ENCODE assay signal across 16 cellular contexts in genomic region chr9:98190757-98191105, GRCh38. TPM values are rescaled to one million over a fixed set of nuclear protein-coding genes. Genes with fewer than 3 reads are reported as not detected.
A peak's percentile ranks its signal among the peaks of the same experiment; 100 is the strongest.
DNase-seq lines count a peak whose midpoint lies in the region; ATAC-seq and TF ChIP-seq lines count a peak whose summit lies in the region.
"Had no signal": no experiment of that assay in that cellular context is flagged by ENCODE, and none has a peak within 500 bp of the region (broad histone marks: within the 10 kb centered on the region; RNA-seq: fewer than 3 reads in every experiment).

No MANE protein-coding gene starts in this region.

- no peak for TF ChIP-seq EP300 in suprapubic skin (IDR thresholded peaks at IDR 0.05)

- DNase-seq in activated naive CD4-positive, alpha-beta T cell treated with anti-CD3 and anti-CD28 coated beads, Interleukin-2, amount 10 ng/mL, durations not matched to agents 7 days and 5 days: no peak
- DNase-seq in activated naive CD4-positive, alpha-beta T cell treated with Interleukin-2 at 50 U/mL for 16 hours: no peak
- DNase-seq in lower lobe of right lung: no peak
- DNase-seq in suprapubic skin (ENCODE audit: low spot score in 2 of 2): no peak
- DNase-seq in GM10266 (ENCODE audit: extremely low spot score): no peak
- no peak for DNase-seq in inferior parietal cortex (ENCODE audit: extremely low spot score)
- DNase-seq: DMS53, hypothalamus, KBM-7, left ventricle myocardium superior, NCI-H1417, PC-3 had no signal

- CTCF ChIA-PET in activated naive CD4-positive, alpha-beta T cell treated with anti-CD3 and anti-CD28 coated beads, Interleukin-2, amount 10 ng/mL, durations not matched to agents 7 days and 5 days (lab: Charles Lee): interaction anchor here (1.5 to 3.8 kb wide), 4 partner anchors 13 to 72 kb away, joined by 3 to 14 read pairs (median 6); partner anchors contain the start of genes TBC1D2 and TRIM14

- H3K27ac Mint-ChIP-seq in activated naive CD4-positive, alpha-beta T cell treated with anti-CD3 and anti-CD28 coated beads, Interleukin-2, amount 10 ng/mL, durations not matched to agents 7 days and 5 days: no peak overlapping the region
- H3K27ac Mint-ChIP-seq in activated T-helper 17 cell treated with anti-CD3 and anti-CD28 coated beads, Interleukin-2, amount 50 U/mL, for 72 hours: no peak overlapping the region
- H3K27ac Mint-ChIP-seq: dendritic cell treated with granulocyte-macrophage colony-stimulating factor and Interleukin-4, amounts not matched to agents 40 ng/mL and 50 ng/mL, for 4 days had no signal

- H3K9me3 ChIP-seq in lower lobe of right lung (no peaks in the 10 kb centered on the region), suprapubic skin (no peaks in the 10 kb centered on the region)
- H3K9me3 ChIP-seq: ascending aorta had no signal

- no peak for ATAC-seq in activated T-helper 17 cell treated with anti-CD3 and anti-CD28 coated beads, Interleukin-2, amount 50 U/mL, for 72 hours (replicated peaks)
- ATAC-seq in lower lobe of right lung: no peak
- ATAC-seq in HG02623 (IDR thresholded peaks at IDR 0.05; ENCODE audit: unreplicated experiment): no peak
- ATAC-seq: left ventricle myocardium superior, PC-3 had no signal

- 74% methylated on average over 5 of the region's 5 CpGs for WGBS in suprapubic skin

- no peaks in the 10 kb centered on the region for H3K27me3 ChIP-seq in lower lobe of right lung (ENCODE audit: low read depth)
- H3K27me3 ChIP-seq in suprapubic skin: no peaks in the 10 kb centered on the region
- H3K27me3 ChIP-seq: ascending aorta had no signal

- H3K27me3 Mint-ChIP-seq in activated naive CD4-positive, alpha-beta T cell treated with anti-CD3 and anti-CD28 coated beads, Interleukin-2, amount 10 ng/mL, durations not matched to agents 7 days and 5 days: peaks cover 15% of the 10 kb centered on the region
- no peaks in the 10 kb centered on the region for H3K27me3 Mint-ChIP-seq in activated T-helper 17 cell treated with anti-CD3 and anti-CD28 coated beads, Interleukin-2, amount 50 U/mL, for 72 hours

- peaks cover 33% of the 10 kb centered on the region for H3K4me1 Mint-ChIP-seq in activated naive CD4-positive, alpha-beta T cell treated with anti-CD3 and anti-CD28 coated beads, Interleukin-2, amount 10 ng/mL, durations not matched to agents 7 days and 5 days
- peaks cover 13% of the 10 kb centered on the region for H3K4me1 Mint-ChIP-seq in activated T-helper 17 cell treated with anti-CD3 and anti-CD28 coated beads, Interleukin-2, amount 50 U/mL, for 72 hours

- H3K4me3 ChIP-seq in lower lobe of right lung: peak overlapping the region; percentile 79
- peak overlapping the region; percentile 79 for H3K4me3 ChIP-seq in suprapubic skin
- H3K4me3 ChIP-seq: ascending aorta had no signal

- TF ChIP-seq POLR2A in suprapubic skin (IDR thresholded peaks at IDR 0.05): no peak

- H3K36me3 ChIP-seq in lower lobe of right lung (no peaks in the 10 kb centered on the region), suprapubic skin (no peaks in the 10 kb centered on the region)
- H3K36me3 ChIP-seq: ascending aorta had no signal

- H3K27ac ChIP-seq in lower lobe of right lung (no peak overlapping the region), suprapubic skin (no peak overlapping the region)
- H3K27ac ChIP-seq: ascending aorta had no signal

- intact Hi-C loops in lower lobe of right lung (cut with DNase I): no loop called here

- no peaks in the 10 kb centered on the region for H3K9me3 Mint-ChIP-seq in activated naive CD4-positive, alpha-beta T cell treated with anti-CD3 and anti-CD28 coated beads, Interleukin-2, amount 10 ng/mL, durations not matched to agents 7 days and 5 days
- H3K9me3 Mint-ChIP-seq in activated T-helper 17 cell treated with anti-CD3 and anti-CD28 coated beads, Interleukin-2, amount 50 U/mL, for 72 hours: no peaks in the 10 kb centered on the region
- H3K9me3 Mint-ChIP-seq: dendritic cell treated with granulocyte-macrophage colony-stimulating factor and Interleukin-4, amounts not matched to agents 40 ng/mL and 50 ng/mL, for 4 days had no signal

- peak overlapping the region; percentile 76 for H3K4me3 Mint-ChIP-seq in activated naive CD4-positive, alpha-beta T cell treated with anti-CD3 and anti-CD28 coated beads, Interleukin-2, amount 10 ng/mL, durations not matched to agents 7 days and 5 days
- H3K4me3 Mint-ChIP-seq in activated T-helper 17 cell treated with anti-CD3 and anti-CD28 coated beads, Interleukin-2, amount 50 U/mL, for 72 hours: peak overlapping the region; percentile 69

- no peak for TF ChIP-seq CTCF in lower lobe of right lung (IDR thresholded peaks at IDR 0.05)
- no peak for TF ChIP-seq CTCF in suprapubic skin (IDR thresholded peaks at IDR 0.05)
- TF ChIP-seq CTCF in GM10266 (IDR thresholded peaks at IDR 0.05; ENCODE audit: control insufficient read depth, insufficient read depth, low read depth, missing control alignments): no peak

- H3K4me1 ChIP-seq in lower lobe of right lung: peaks cover 9% of the 10 kb centered on the region
- peaks cover 23% of the 10 kb centered on the region for H3K4me1 ChIP-seq in suprapubic skin
- H3K4me1 ChIP-seq: ascending aorta had no signal

- no peaks in the 10 kb centered on the region for H3K36me3 Mint-ChIP-seq in activated naive CD4-positive, alpha-beta T cell treated with anti-CD3 and anti-CD28 coated beads, Interleukin-2, amount 10 ng/mL, durations not matched to agents 7 days and 5 days
- H3K36me3 Mint-ChIP-seq in activated T-helper 17 cell treated with anti-CD3 and anti-CD28 coated beads, Interleukin-2, amount 50 U/mL, for 72 hours (ENCODE audit: low read depth): no peaks in the 10 kb centered on the region

RNA-seq across cellular contexts. Expression of gene CORO2A, which starts 1.7 kb away (rescaled TPM):
- total RNA-seq in activated T-helper 17 cell treated with anti-CD3 and anti-CD28 coated beads, Interleukin-2, amount 50 U/mL, for 72 hours: 10 to 100 TPM in 1 of 2 donors, 1 to 10 TPM in 1; 9.9 to 18.2 TPM
- total RNA-seq in lower lobe of right lung (26.1 TPM), suprapubic skin (10 to 100 TPM; 17.5 to 25.0 (median 19.9) TPM)
